14 cellular contexts compared by ENCODE assay signal in genomic region chr3:15894382-15894781, GRCh38.
DNase-seq lines count a peak whose midpoint lies in the region; ATAC-seq, FAIRE-seq and TF ChIP-seq lines count a peak whose summit lies in the region.
"Had no signal": no experiment of that assay in that cellular context is flagged by ENCODE, and none has a peak within 500 bp of the region (broad histone marks: within the 10 kb centered on the region; RNA-seq: fewer than 3 reads in every experiment).

No MANE protein-coding gene starts in this region.

- no peak overlapping the region for H2AK5ac ChIP-seq in IMR-90 (ENCODE audit: low read depth, low read length)
- no peak overlapping the region for H2AK5ac ChIP-seq in mesenchymal stem cell (ENCODE audit: low read length, severe bottlenecking)

- H2BK12ac ChIP-seq in mesenchymal stem cell (ENCODE audit: low read length in 2 of 2): no peak overlapping the region

- H3K9me3 ChIP-seq in IMR-90 (ENCODE audit: control insufficient read depth, insufficient read depth, low read length) (no peaks in the 10 kb centered on the region), body of pancreas (no peaks in the 10 kb centered on the region), mesenchymal stem cell (ENCODE audit: control insufficient read depth, low read length) (peaks cover 18% of the 10 kb centered on the region), thymus (ENCODE audit: control insufficient read depth) (no peaks in the 10 kb centered on the region)
- H3K9me3 ChIP-seq: Caco-2 had no signal

- H2BK15ac ChIP-seq in IMR-90 (ENCODE audit: low read depth, low read length) (no peak overlapping the region), mesenchymal stem cell (ENCODE audit: low read depth, poor library complexity, severe bottlenecking) (no peak overlapping the region)

- no peak for TF ChIP-seq RAD21 in IMR-90 (IDR thresholded peaks at IDR 0.05; ENCODE audit: low read length)

- H3K27ac ChIP-seq in IMR-90 (ENCODE audit: insufficient read depth, low read length): no peak overlapping the region
- H3K27ac ChIP-seq in body of pancreas: peak overlapping the region; percentile 73 to 81 (median 77)
- H3K27ac ChIP-seq in mesenchymal stem cell (ENCODE audit: low read length, poor library complexity, severe bottlenecking): no peak overlapping the region
- H3K27ac ChIP-seq in thymus (ENCODE audit: low read depth): peak overlapping the region; percentile 72
- H3K27ac ChIP-seq: PC-9 had no signal

- H3K14ac ChIP-seq in IMR-90 (replicated peaks; ENCODE audit: low read depth, low read length) (no peak overlapping the region), mesenchymal stem cell (ENCODE audit: low read length in 2 of 2) (no peak overlapping the region)

- dilution Hi-C loops in IMR-90 (cut with HindIII; ENCODE audit: low sequenced_read_pairs, unreplicated experiment): no loop called here

- H3K18ac ChIP-seq in IMR-90 (ENCODE audit: low read depth, low read length): peak overlapping the region; percentile 55; the same call in 1 of the 2 replicates
- no peak overlapping the region for H3K18ac ChIP-seq in mesenchymal stem cell (ENCODE audit: low read depth in 1 of 2, low read length in 2 of 2)

- no peak overlapping the region for H3K9ac ChIP-seq in IMR-90 (ENCODE audit: low read depth, low read length)
- H3K9ac ChIP-seq in mesenchymal stem cell (ENCODE audit: low read length): no peak overlapping the region

- no peaks in the 10 kb centered on the region for H4K20me1 ChIP-seq in IMR-90 (ENCODE audit: insufficient read depth, low read length)

- no peaks in the 10 kb centered on the region for H3K9me1 ChIP-seq in IMR-90 (ENCODE audit: insufficient read depth, low read length)

- H3K23ac ChIP-seq in IMR-90 (ENCODE audit: low read depth, low read length) (no peak overlapping the region), mesenchymal stem cell (ENCODE audit: low read length in 2 of 2) (no peak overlapping the region)

- no peaks in the 10 kb centered on the region for H3K27me3 ChIP-seq in IMR-90 (ENCODE audit: control insufficient read depth, insufficient read depth, low read length)
- no peaks in the 10 kb centered on the region for H3K27me3 ChIP-seq in body of pancreas
- no peaks in the 10 kb centered on the region for H3K27me3 ChIP-seq in mesenchymal stem cell (ENCODE audit: control insufficient read depth in 1 of 2, insufficient read depth in 1 of 2, low read length in 2 of 2)
- no peaks in the 10 kb centered on the region for H3K27me3 ChIP-seq in thymus (ENCODE audit: control insufficient read depth, insufficient read depth)

- TF ChIP-seq CTCF in IMR-90 (conservative IDR thresholded peaks at IDR 0.05; ENCODE audit: low read depth, low read length) (no peak), body of pancreas (IDR thresholded peaks at IDR 0.05) (no peak), D721Med (IDR thresholded peaks at IDR 0.05; ENCODE audit: insufficient read depth, missing control alignments) (no peak)

- H4K91ac ChIP-seq in IMR-90 (ENCODE audit: insufficient read depth, low read depth, low read length) (no peak overlapping the region), mesenchymal stem cell (ENCODE audit: low read length) (no peak overlapping the region)

- no peak overlapping the region for H3K4me2 ChIP-seq in IMR-90 (ENCODE audit: low read depth, low read length)
- H3K4me2 ChIP-seq in mesenchymal stem cell (ENCODE audit: low read length, poor library complexity, severe bottlenecking): no peak overlapping the region
- H3K4me2 ChIP-seq: PC-9 had no signal

- BruUV-seq in IMR-90 (replicated peaks; lab: Mats Ljungman, UMichigan): no TSS peak

- DNase-seq in IMR-90 (no peak), body of pancreas (no peak), mesenchymal stem cell (no peak), D721Med (ENCODE audit: insufficient read length, low spot score) (no peak), kidney tubule cell (ENCODE audit: low spot score) (no peak)
- DNase-seq: Caco-2; CD4-positive, CD25-positive, alpha-beta regulatory T cell; EL; KBM-7; NCI-H2227 treated with DMSO at 0.1 percent for 48 hours; NCI-H524; PC-9 had no signal

- H2AK9ac ChIP-seq in IMR-90 (replicated peaks; ENCODE audit: low read depth, low read length, poor library complexity): no peak overlapping the region

- POLR2A ChIA-PET in IMR-90 (lab: Charles Lee; ENCODE audit: unreplicated experiment): no interaction called here

- H2BK20ac ChIP-seq in IMR-90 (ENCODE audit: low read depth, low read length): no peak overlapping the region

- CTCF ChIA-PET in IMR-90 (lab: Yijun Ruan, JAX): interaction anchor here (1.2 kb wide), 1 partner anchor 50 kb away, joined by 3 read pairs; no protein-coding TSS in a partner anchor

- peaks cover 9% of the 10 kb centered on the region for H3K4me1 ChIP-seq in IMR-90 (ENCODE audit: control insufficient read depth, insufficient read depth, low read length)
- H3K4me1 ChIP-seq in body of pancreas: peaks cover 20% of the 10 kb centered on the region
- peaks cover 9% of the 10 kb centered on the region for H3K4me1 ChIP-seq in mesenchymal stem cell (ENCODE audit: control insufficient read depth, insufficient read depth, low read depth, low read length)
- H3K4me1 ChIP-seq in thymus (ENCODE audit: control insufficient read depth, insufficient read depth, low read length): no peaks in the 10 kb centered on the region
- H3K4me1 ChIP-seq: Caco-2 had no signal

- no peak overlapping the region for H4K8ac ChIP-seq in IMR-90 (ENCODE audit: low read depth in 2 of 2, low read length in 2 of 2)
- H4K8ac ChIP-seq in mesenchymal stem cell (ENCODE audit: low read length): no peak overlapping the region

- no peak for ATAC-seq in IMR-90 (ENCODE audit: low read depth)
- ATAC-seq in body of pancreas: no peak
- no peak for ATAC-seq in GM18909 (IDR thresholded peaks at IDR 0.05; ENCODE audit: poor library complexity, unreplicated experiment)

- TF ChIP-seq POLR2A in IMR-90 (IDR thresholded peaks at IDR 0.05; ENCODE audit: low read depth, low read length): no peak
- no peak for TF ChIP-seq POLR2A in body of pancreas (IDR thresholded peaks at IDR 0.05)

- H3K4ac ChIP-seq in IMR-90 (ENCODE audit: low read depth, low read length): no peak overlapping the region
- no peak overlapping the region for H3K4ac ChIP-seq in mesenchymal stem cell (ENCODE audit: low read depth in 1 of 2, low read length in 2 of 2)

- H3K36me3 ChIP-seq in IMR-90 (ENCODE audit: control insufficient read depth, insufficient read depth, low read length) (no peaks in the 10 kb centered on the region), body of pancreas (replicated peaks in 1 of 2; ENCODE audit: insufficient read depth in 1 of 2, low read depth in 2 of 2) (no peaks in the 10 kb centered on the region), mesenchymal stem cell (ENCODE audit: control insufficient read depth in 1 of 2, insufficient read depth in 2 of 2, low read depth in 1 of 2, low read length in 2 of 2) (no peaks in the 10 kb centered on the region), thymus (ENCODE audit: control insufficient read depth, insufficient read depth) (no peaks in the 10 kb centered on the region)

- no peak overlapping the region for H2BK5ac ChIP-seq in IMR-90 (ENCODE audit: low read depth, low read length, poor library complexity, severe bottlenecking)
- peak overlapping the region; percentile 58 for H2BK5ac ChIP-seq in mesenchymal stem cell (ENCODE audit: low read depth, low read length, poor library complexity, severe bottlenecking)

- no peak overlapping the region for H3K56ac ChIP-seq in IMR-90 (ENCODE audit: extremely low read depth, insufficient read depth, low read length)

- FAIRE-seq in D721Med (lab: Jason Lieb, UNC): no peak

- no peak overlapping the region for H2BK120ac ChIP-seq in IMR-90 (ENCODE audit: low read depth, low read length)
- H2BK120ac ChIP-seq in mesenchymal stem cell (ENCODE audit: low read depth, low read length): no peak overlapping the region

- in situ Hi-C loops in IMR-90 (cut with MboI; ENCODE audit: low sequenced_read_pairs): no loop called here

- H3K79me1 ChIP-seq in IMR-90 (ENCODE audit: low read depth in 1 of 2, low read length in 2 of 2) (no peaks in the 10 kb centered on the region), mesenchymal stem cell (replicated peaks; ENCODE audit: low read length, poor library complexity, severe bottlenecking) (no peaks in the 10 kb centered on the region)

- no CpG with 5 or more reads among the region's 2 CpGs for WGBS in IMR-90 (ENCODE audit: extremely low coverage in 2 of 2, insufficient read length in 1 of 2), 2 experiments
- WGBS in body of pancreas, 2 donors: 51 to 52% methylated on average over 2 of the region's 2 CpGs
- WGBS in mesenchymal stem cell: 90% methylated on average over 2 of the region's 2 CpGs
- WGBS in thymus: 97% methylated on average over 2 of the region's 2 CpGs

- intact Hi-C loops in IMR-90 (cut with micrococcal nuclease): no loop called here
- intact Hi-C loops in body of pancreas (cut with DNase I): no loop called here

- no peak overlapping the region for H3K4me3 ChIP-seq in IMR-90 (ENCODE audit: insufficient read depth, low read depth, low read length)
- no peak overlapping the region for H3K4me3 ChIP-seq in body of pancreas
- no peak overlapping the region for H3K4me3 ChIP-seq in mesenchymal stem cell (ENCODE audit: insufficient read depth in 1 of 2, low read depth in 1 of 2, low read length in 2 of 2)
- no peak overlapping the region for H3K4me3 ChIP-seq in thymus (ENCODE audit: low read length)
- H3K4me3 ChIP-seq: PC-9 had no signal

- H4K5ac ChIP-seq in IMR-90 (ENCODE audit: low read depth, low read length): no peak overlapping the region; the same call in 1 of the 2 replicates

- no peak overlapping the region for H2AFZ ChIP-seq in IMR-90 (replicated peaks; ENCODE audit: low read length, poor library complexity)
- no peak overlapping the region for H2AFZ ChIP-seq in mesenchymal stem cell (ENCODE audit: low read depth, low read length)
- H2AFZ ChIP-seq: PC-9 had no signal

TF ChIP-seq in IMR-90, 13 proteins besides CTCF, POLR2A, EP300 and RAD21 (continues in another document):
- no peak for TF ChIP-seq NFE2L2 (IDR thresholded peaks at IDR 0.05; ENCODE audit: low read depth, low read length)
- no peak for TF ChIP-seq SMC3 (IDR thresholded peaks at IDR 0.05; ENCODE audit: low read depth, low read length)
- no peak for TF ChIP-seq MAFK (IDR thresholded peaks at IDR 0.05; ENCODE audit: low read depth, low read length)
- TF ChIP-seq CHD1 (IDR thresholded peaks at IDR 0.05; ENCODE audit: low read depth, low read length): no peak
- TF ChIP-seq ELK1 (IDR thresholded peaks at IDR 0.05; ENCODE audit: borderline replicate concordance, low read depth, low read length): no peak
- TF ChIP-seq FOS (IDR thresholded peaks at IDR 0.05; ENCODE audit: low read depth, low read length): no peak

Comparison
In these comparisons a context has a peak if more than half of its experiments do, and no peak if none do; other contexts are left out.
1. H3K27ac ChIP-seq: peak in body of pancreas (4 of 4) and thymus (single experiment); none in IMR-90 (single experiment) and mesenchymal stem cell (single experiment).